In the genomic region with DNA sequence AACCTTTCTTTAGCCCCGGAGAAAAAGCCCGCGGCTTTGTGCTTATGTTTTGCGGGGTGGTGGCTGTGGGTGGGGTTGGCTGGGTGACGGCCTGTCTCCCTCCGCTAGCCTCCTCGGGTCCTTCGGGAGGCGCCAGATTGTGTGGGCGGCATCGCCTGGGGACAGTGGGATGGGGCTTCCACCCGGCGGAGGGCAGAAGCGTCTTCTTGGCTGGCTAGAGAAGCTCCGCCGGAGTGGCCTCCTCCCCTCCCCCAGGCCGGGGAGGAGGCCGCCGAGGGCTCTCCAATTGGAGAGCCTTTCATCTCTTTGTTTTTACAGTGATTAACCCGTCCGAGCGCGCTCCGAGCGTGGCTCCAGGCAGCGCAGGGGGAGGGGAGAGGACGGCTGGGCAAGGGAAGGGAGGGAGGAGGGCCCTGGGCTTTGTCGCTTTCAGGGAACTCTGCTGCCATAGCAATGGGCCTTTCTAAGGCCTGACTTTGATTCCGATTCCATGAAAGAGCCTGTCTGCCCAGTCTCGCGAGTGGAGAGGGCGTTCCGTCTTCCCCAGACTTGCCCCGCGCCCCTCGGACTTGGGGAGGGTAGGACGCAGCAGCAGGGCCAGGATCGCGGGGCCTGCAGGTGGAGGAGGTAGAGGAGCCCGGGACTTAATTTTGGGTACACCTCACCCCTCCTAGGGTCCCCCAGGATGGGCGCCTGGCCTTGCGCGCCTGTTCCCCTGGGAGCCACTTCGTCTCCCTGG, we compare ENCODE assay signal across 1 cellular context.
A peak's percentile ranks its signal among the peaks of the same experiment; 100 is the strongest.
TF ChIP-seq lines count a peak whose summit lies in the region.

No MANE protein-coding gene starts in this region.

TF ChIP-seq in HepG2, 621 proteins besides CTCF, POLR2A, EP300 and RAD21 (continued from another document):
- peak; percentile 46; the same call in 1 of the 2 replicates for TF ChIP-seq ZGPAT (CRISPR knock-in tag; IDR thresholded peaks at IDR 0.05)
- TF ChIP-seq, protein P1, sequence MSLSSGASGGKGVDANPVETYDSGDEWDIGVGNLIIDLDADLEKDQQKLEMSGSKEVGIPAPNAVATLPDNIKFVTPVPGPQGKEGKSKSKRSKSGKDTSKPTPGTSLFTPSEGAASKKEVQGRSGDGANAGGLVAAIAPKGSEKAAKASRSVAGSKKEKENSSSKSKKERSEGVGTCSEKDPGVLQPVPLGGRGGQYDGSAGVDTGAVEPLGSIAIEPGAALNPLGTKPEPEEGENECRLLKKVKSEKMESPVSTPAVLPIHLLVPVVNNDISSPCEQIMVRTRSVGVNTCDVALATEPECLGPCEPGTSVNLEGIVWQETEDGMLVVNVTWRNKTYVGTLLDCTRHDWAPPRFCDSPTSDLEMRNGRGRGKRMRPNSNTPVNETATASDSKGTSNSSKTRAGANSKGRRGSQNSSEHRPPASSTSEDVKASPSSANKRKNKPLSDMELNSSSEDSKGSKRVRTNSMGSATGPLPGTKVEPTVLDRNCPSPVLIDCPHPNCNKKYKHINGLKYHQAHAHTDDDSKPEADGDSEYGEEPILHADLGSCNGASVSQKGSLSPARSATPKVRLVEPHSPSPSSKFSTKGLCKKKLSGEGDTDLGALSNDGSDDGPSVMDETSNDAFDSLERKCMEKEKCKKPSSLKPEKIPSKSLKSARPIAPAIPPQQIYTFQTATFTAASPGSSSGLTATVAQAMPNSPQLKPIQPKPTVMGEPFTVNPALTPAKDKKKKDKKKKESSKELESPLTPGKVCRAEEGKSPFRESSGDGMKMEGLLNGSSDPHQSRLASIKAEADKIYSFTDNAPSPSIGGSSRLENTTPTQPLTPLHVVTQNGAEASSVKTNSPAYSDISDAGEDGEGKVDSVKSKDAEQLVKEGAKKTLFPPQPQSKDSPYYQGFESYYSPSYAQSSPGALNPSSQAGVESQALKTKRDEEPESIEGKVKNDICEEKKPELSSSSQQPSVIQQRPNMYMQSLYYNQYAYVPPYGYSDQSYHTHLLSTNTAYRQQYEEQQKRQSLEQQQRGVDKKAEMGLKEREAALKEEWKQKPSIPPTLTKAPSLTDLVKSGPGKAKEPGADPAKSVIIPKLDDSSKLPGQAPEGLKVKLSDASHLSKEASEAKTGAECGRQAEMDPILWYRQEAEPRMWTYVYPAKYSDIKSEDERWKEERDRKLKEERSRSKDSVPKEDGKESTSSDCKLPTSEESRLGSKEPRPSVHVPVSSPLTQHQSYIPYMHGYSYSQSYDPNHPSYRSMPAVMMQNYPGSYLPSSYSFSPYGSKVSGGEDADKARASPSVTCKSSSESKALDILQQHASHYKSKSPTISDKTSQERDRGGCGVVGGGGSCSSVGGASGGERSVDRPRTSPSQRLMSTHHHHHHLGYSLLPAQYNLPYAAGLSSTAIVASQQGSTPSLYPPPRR (CRISPR knock-in tag; IDR thresholded peaks at IDR 0.05; ENCODE audit: borderline replicate concordance): peak; percentile 53; the same call in 1 of the 2 replicates
- peak; percentile 86 for TF ChIP-seq PRPF4 (IDR thresholded peaks at IDR 0.05; ENCODE audit: low read depth, low read length, poor library complexity, severe bottlenecking)
- peak; percentile 13 for TF ChIP-seq AGO1 (IDR thresholded peaks at IDR 0.05; ENCODE audit: low read depth, low read length, poor library complexity, severe bottlenecking)
- TF ChIP-seq PITX1 (CRISPR knock-in tag; IDR thresholded peaks at IDR 0.05): peak; percentile 45; the same call in 1 of the 2 replicates
- peak; percentile 81 for TF ChIP-seq HNRNPK (IDR thresholded peaks at IDR 0.05; ENCODE audit: low read depth, low read length, poor library complexity, severe bottlenecking)
- peak; percentile 29 for TF ChIP-seq NFYC (CRISPR knock-in tag; IDR thresholded peaks at IDR 0.05)
